In genomic region chr16:3808308-3809063, GRCh38 we compare ENCODE assay signal across 15 cellular contexts.
DNase-seq lines count a peak whose midpoint lies in the region; ATAC-seq, FAIRE-seq and TF ChIP-seq lines count a peak whose summit lies in the region.
"Had no signal": no experiment of that assay in that cellular context is flagged by ENCODE, and none has a peak within 500 bp of the region (broad histone marks: within the 10 kb centered on the region; RNA-seq: fewer than 3 reads in every experiment).

No MANE protein-coding gene starts in this region.

- peaks cover 21% of the 10 kb centered on the region for H3K36me3 Mint-ChIP-seq in MCF 10A (ENCODE audit: insufficient read depth, unreplicated experiment)
- peaks cover 5% of the 10 kb centered on the region for H3K36me3 Mint-ChIP-seq in T-helper 17 cell (ENCODE audit: low read depth)
- peaks cover 49% of the 10 kb centered on the region for H3K36me3 Mint-ChIP-seq in stimulated activated memory B cell treated with anti-CD40 and anti-IgM and Interleukin-4, amounts not matched to agents 10 μg/mL and 1 μg/mL and 100 μg/mL, for 72 hours
- peaks cover 24% of the 10 kb centered on the region for H3K36me3 Mint-ChIP-seq in Calu3 (ENCODE audit: insufficient read depth, unreplicated experiment)

- H3K4me3 ChIP-seq in mammary epithelial cell (replicated peaks in 1 of 3; ENCODE audit: insufficient read depth in 1 of 3, low read depth in 2 of 3, low read length in 3 of 3) (no peak overlapping the region), HepG2 (replicated peaks in 1 of 3; ENCODE audit: insufficient read depth in 1 of 3, low read depth in 2 of 3, low read length in 3 of 3) (no peak overlapping the region)
- H3K4me3 ChIP-seq: pancreas, sigmoid colon had no signal

- H3K4me1 ChIP-seq in mammary epithelial cell (ENCODE audit: insufficient read depth, low read length) (no peaks in the 10 kb centered on the region), HepG2 (ENCODE audit: insufficient read depth, low read length) (peaks cover 15% of the 10 kb centered on the region; the same call in 1 of the 2 replicates)

- H3K36me3 ChIP-seq in mammary epithelial cell (ENCODE audit: insufficient read depth, low read length): no peaks in the 10 kb centered on the region
- peaks cover 19 to 37% of the 10 kb centered on the region in 2 experiments; a peak in 4 of 5 replicates for H3K36me3 ChIP-seq in HepG2 (replicated peaks in 1 of 2; ENCODE audit: control insufficient read depth in 1 of 2, insufficient read depth in 2 of 2, low read length in 2 of 2)

- H3K27me3 ChIP-seq in mammary epithelial cell (ENCODE audit: insufficient read depth, low read length) (no peaks in the 10 kb centered on the region), HepG2 (ENCODE audit: control insufficient read depth in 1 of 2, insufficient read depth in 2 of 2, low read length in 2 of 2) (no peaks in the 10 kb centered on the region)
- H3K27me3 ChIP-seq: pancreas, sigmoid colon had no signal

- no peak for FAIRE-seq in HepG2 (lab: Jason Lieb, UNC)
- FAIRE-seq: D721Med, pancreas had no signal

- no peak for TF ChIP-seq EP300 in HepG2 (IDR thresholded peaks at IDR 0.05; ENCODE audit: low read depth in 2 of 2, low read length in 2 of 2)
- TF ChIP-seq EP300 in HepG2 (CRISPR knock-in tag; IDR thresholded peaks at IDR 0.05; ENCODE audit: borderline replicate concordance): no peak

- CTCF ChIA-PET in MCF 10A (lab: Yijun Ruan, JAX) (no interaction called here), mammary epithelial cell (lab: Charles Lee; ENCODE audit: low non-redundant PET) (no interaction called here), HepG2 (lab: Yijun Ruan, JAX; ENCODE audit: low intra/inter-chr PET ratio, low total read pairs) (no interaction called here), Calu3 (lab: Charles Lee) (no interaction called here)

- H3K27ac Mint-ChIP-seq in MCF 10A (ENCODE audit: low read depth, unreplicated experiment) (no peak overlapping the region), T-helper 17 cell (peak overlapping the region; percentile 94), Calu3 (ENCODE audit: unreplicated experiment) (no peak overlapping the region)
- H3K27ac Mint-ChIP-seq in stimulated activated memory B cell treated with anti-CD40 and anti-IgM and Interleukin-4, amounts not matched to agents 10 μg/mL and 1 μg/mL and 100 μg/mL, for 72 hours: peak overlapping the region; percentile 85

- no peak for TF ChIP-seq CTCF in MCF 10A (IDR thresholded peaks at IDR 0.05; ENCODE audit: unreplicated experiment)
- TF ChIP-seq CTCF in mammary epithelial cell (conservative IDR thresholded peaks at IDR 0.05 in 1 of 2, IDR thresholded peaks at IDR 0.05 in 1 of 2; ENCODE audit: extremely low read depth in 1 of 2, insufficient read depth in 1 of 2, low read depth in 1 of 2, low read length in 2 of 2): no peak
- no peak for TF ChIP-seq CTCF in HepG2 (CRISPR knock-in tag; IDR thresholded peaks at IDR 0.05)
- no peak for TF ChIP-seq CTCF in Calu3 (IDR thresholded peaks at IDR 0.05; ENCODE audit: unreplicated experiment)

- dilution Hi-C loops in mammary epithelial cell (cut with HindIII; ENCODE audit: low sequenced_read_pairs): loop anchor here (5.0 kb wide), 2 partner anchors 51 to 69 kb away; no protein-coding TSS in a partner anchor

- no peak for DNase-seq in MCF 10A (ENCODE audit: unreplicated experiment)
- no peak for DNase-seq in mammary epithelial cell
- DNase-seq in T-helper 17 cell: no peak
- DNase-seq in HepG2 (ENCODE audit: low spot score): no peak
- no peak for DNase-seq in Calu3
- DNase-seq in NCI-H187 (lab: John Stamatoyannopoulos, UW): no peak
- DNase-seq: activated gamma-delta T cell, NCI-H1694, NCI-H345, pancreas, sigmoid colon, WERI-Rb-1 had no signal

- ATAC-seq in T-helper 17 cell (no peak), HepG2 (no peak; the same call in 2 of the 3 replicates), GM21390 (IDR thresholded peaks at IDR 0.05; ENCODE audit: unreplicated experiment) (no peak)
- no peak for ATAC-seq in stimulated activated memory B cell treated with anti-CD40 and anti-IgM and Interleukin-4, amounts not matched to agents 10 μg/mL and 1 μg/mL and 100 μg/mL, for 72 hours
- ATAC-seq: pancreas had no signal

- H3K4me1 Mint-ChIP-seq in MCF 10A (ENCODE audit: insufficient read depth, unreplicated experiment) (peaks cover 11% of the 10 kb centered on the region), T-helper 17 cell (peaks cover 79% of the 10 kb centered on the region), Calu3 (ENCODE audit: low read depth, unreplicated experiment) (peaks cover under 1% of the 10 kb centered on the region)
- peaks cover 90% of the 10 kb centered on the region for H3K4me1 Mint-ChIP-seq in stimulated activated memory B cell treated with anti-CD40 and anti-IgM and Interleukin-4, amounts not matched to agents 10 μg/mL and 1 μg/mL and 100 μg/mL, for 72 hours

- H3K4me2 ChIP-seq in mammary epithelial cell (ENCODE audit: insufficient read depth, low read depth, low read length) (no peak overlapping the region), HepG2 (ENCODE audit: low read depth, low read length) (no peak overlapping the region)

- intact Hi-C loops in MCF 10A (cut with micrococcal nuclease): no loop called here
- intact Hi-C loops in mammary epithelial cell (cut with micrococcal nuclease): no loop called here
- intact Hi-C loops in HepG2 (cut with micrococcal nuclease; ENCODE audit: unreplicated experiment): no loop called here
- intact Hi-C loops in Calu3 (cut with micrococcal nuclease; ENCODE audit: unreplicated experiment): no loop called here

- H4K20me1 ChIP-seq in mammary epithelial cell (ENCODE audit: insufficient read depth, low read length) (peaks cover 2% of the 10 kb centered on the region), HepG2 (ENCODE audit: insufficient read depth, low read length) (peaks cover 18% of the 10 kb centered on the region)

- H3K27me3 Mint-ChIP-seq in MCF 10A (ENCODE audit: insufficient read depth, unreplicated experiment) (no peaks in the 10 kb centered on the region), T-helper 17 cell (no peaks in the 10 kb centered on the region), Calu3 (ENCODE audit: unreplicated experiment) (no peaks in the 10 kb centered on the region)
- no peaks in the 10 kb centered on the region for H3K27me3 Mint-ChIP-seq in stimulated activated memory B cell treated with anti-CD40 and anti-IgM and Interleukin-4, amounts not matched to agents 10 μg/mL and 1 μg/mL and 100 μg/mL, for 72 hours

- H3K4me3 Mint-ChIP-seq in MCF 10A (ENCODE audit: unreplicated experiment) (no peak overlapping the region), T-helper 17 cell (peak overlapping the region; percentile 61), Calu3 (ENCODE audit: low read depth, unreplicated experiment) (no peak overlapping the region)
- no peak overlapping the region for H3K4me3 Mint-ChIP-seq in stimulated activated memory B cell treated with anti-CD40 and anti-IgM and Interleukin-4, amounts not matched to agents 10 μg/mL and 1 μg/mL and 100 μg/mL, for 72 hours

- H3K9ac ChIP-seq in mammary epithelial cell (ENCODE audit: insufficient read depth, low read length) (no peak overlapping the region), HepG2 (ENCODE audit: insufficient read depth, low read depth, low read length) (no peak overlapping the region)

- WGBS in mammary epithelial cell (ENCODE audit: low coverage, missing lambda C conversion rate): 75% methylated on average over 7 of the region's 9 CpGs
- WGBS in HepG2 (ENCODE audit: low lambda C conversion rate): 98% methylated on average over 9 of the region's 9 CpGs

- POLR2A ChIA-PET in MCF 10A (lab: Yijun Ruan, JAX) (no interaction called here), HepG2 (lab: Yijun Ruan, JAX) (no interaction called here)

- in situ Hi-C loops in mammary epithelial cell (cut with MboI; ENCODE audit: low sequenced_read_pairs in 2 of 2): no loop called here
- in situ Hi-C loops in HepG2 (cut with HindIII; ENCODE audit: extremely low pct_ligation_motif_present, low pct_unique_long_range_greater_than_20kb): no loop called here

- peaks cover 92% of the 10 kb centered on the region for H3K79me2 ChIP-seq in mammary epithelial cell (ENCODE audit: insufficient read depth, low read length)
- peaks cover 56% of the 10 kb centered on the region for H3K79me2 ChIP-seq in HepG2 (ENCODE audit: insufficient read depth, low read length)

- no peaks in the 10 kb centered on the region for H3K9me3 ChIP-seq in mammary epithelial cell (replicated peaks; ENCODE audit: insufficient read depth, low read length)
- no peaks in the 10 kb centered on the region for H3K9me3 ChIP-seq in T-helper 17 cell (ENCODE audit: control insufficient read depth, low read length, poor library complexity, severe bottlenecking)
- no peaks in the 10 kb centered on the region for H3K9me3 ChIP-seq in HepG2 (ENCODE audit: low read length)
- H3K9me3 ChIP-seq: pancreas, sigmoid colon had no signal

- H3K9me3 Mint-ChIP-seq in MCF 10A (ENCODE audit: unreplicated experiment): no peaks in the 10 kb centered on the region
- no peaks in the 10 kb centered on the region for H3K9me3 Mint-ChIP-seq in stimulated activated memory B cell treated with anti-CD40 and anti-IgM and Interleukin-4, amounts not matched to agents 10 μg/mL and 1 μg/mL and 100 μg/mL, for 72 hours
- no peaks in the 10 kb centered on the region for H3K9me3 Mint-ChIP-seq in Calu3 (ENCODE audit: low read depth, unreplicated experiment)

- H3K27ac ChIP-seq in mammary epithelial cell (ENCODE audit: insufficient read depth, low read depth, low read length): no peak overlapping the region
- H3K27ac ChIP-seq in HepG2 (ENCODE audit: extremely low read length, insufficient read depth, low read length): no peak overlapping the region
- H3K27ac ChIP-seq: pancreas, sigmoid colon, WERI-Rb-1 had no signal

- H2AFZ ChIP-seq in mammary epithelial cell (ENCODE audit: low read depth, low read length) (no peak overlapping the region), HepG2 (ENCODE audit: low read length) (no peak overlapping the region)

- TF ChIP-seq POLR2A in HepG2 (IDR thresholded peaks at IDR 0.05; ENCODE audit: insufficient read depth in 1 of 2, low read depth in 2 of 2, low read length in 2 of 2): no peak

- no peak for TF ChIP-seq RAD21 in HepG2 (CRISPR knock-in tag; IDR thresholded peaks at IDR 0.05)

- BruUV-seq in MCF 10A (replicated peaks; lab: Mats Ljungman, UMichigan): TSS peak; percentile 12
- BruUV-seq in mammary epithelial cell (replicated peaks; lab: Mats Ljungman, UMichigan): no TSS peak
- TSS peak; percentile 21 for BruUV-seq in HepG2 (replicated peaks; lab: Mats Ljungman, UMichigan)
- no TSS peak for BruUV-seq in Calu3 (replicated peaks; lab: Mats Ljungman, UMichigan)

TF ChIP-seq in HepG2, 621 proteins besides CTCF, POLR2A, EP300 and RAD21:
- TF ChIP-seq PTBP1 (IDR thresholded peaks at IDR 0.05; ENCODE audit: low read depth, low read length, poor library complexity, severe bottlenecking) (no peak), RBM22 (optimal IDR thresholded peaks at IDR 0.05; ENCODE audit: low read length) (peak; percentile 56), RXRA (CRISPR knock-in tag; IDR thresholded peaks at IDR 0.05) (no peak), TRIM24 (CRISPR knock-in tag; IDR thresholded peaks at IDR 0.05) (no peak)

Comparison
In these comparisons a context has a peak if more than half of its experiments do, and no peak if none do; other contexts are left out.
1. H3K27ac Mint-ChIP-seq: peak in T-helper 17 cell (single experiment) and stimulated activated memory B cell treated with anti-CD40 and anti-IgM and Interleukin-4, amounts not matched to agents 10 μg/mL and 1 μg/mL and 100 μg/mL, for 72 hours (single experiment); none in MCF 10A (single experiment) and Calu3 (single experiment).